ENCODE assay signal across 8 cellular contexts in the genomic region with DNA sequence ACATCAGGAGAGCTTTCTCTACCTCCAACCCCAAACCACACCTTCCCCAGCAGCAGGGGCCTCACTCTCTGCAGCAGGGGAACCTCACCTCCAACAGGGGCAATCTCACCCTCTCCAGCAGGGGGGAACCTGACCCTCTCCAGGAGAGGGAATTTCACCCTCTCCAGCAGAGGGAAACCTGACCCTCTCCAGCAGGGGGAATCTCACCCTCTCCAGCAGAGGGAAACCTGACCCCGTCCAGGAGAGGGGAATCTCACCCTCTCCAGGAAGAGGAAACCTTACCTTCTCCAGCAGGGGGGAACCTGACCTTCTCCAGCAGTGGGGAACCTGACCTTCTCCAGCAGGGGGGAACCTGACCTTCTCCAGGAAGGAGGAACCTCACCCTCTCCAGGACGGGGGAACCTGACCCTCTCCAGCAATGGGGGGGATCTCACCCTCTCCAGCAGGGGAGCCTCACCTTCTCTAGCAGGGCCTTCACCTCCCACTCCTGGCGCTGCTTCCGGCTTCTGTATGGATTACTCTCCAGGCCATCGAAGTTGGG. TPM values are rescaled to one million over a fixed set of nuclear protein-coding genes. Genes with fewer than 3 reads are reported as not detected.
DNase-seq lines count a peak whose midpoint lies in the region; ATAC-seq and TF ChIP-seq lines count a peak whose summit lies in the region.

No MANE protein-coding gene starts in this region.

- H3K9me3 ChIP-seq in MG63: no peaks in the 10 kb centered on the region
- H3K9me3 ChIP-seq in thyroid gland: no peaks in the 10 kb centered on the region

- 64 to 75% methylated on average over 4 to 5 of the region's 5 CpGs for WGBS in thyroid gland, 2 donors

- peaks cover 95% of the 10 kb centered on the region for H3K36me3 ChIP-seq in MG63
- peaks cover 14 to 31% of the 10 kb centered on the region in 2 donors for H3K36me3 ChIP-seq in thyroid gland

- H3K4me1 ChIP-seq in thyroid gland: peaks cover 17 to 22% of the 10 kb centered on the region in 2 donors

- intact Hi-C loops in thyroid gland (cut with DNase I): no loop called here
- intact Hi-C loops in Right ventricle myocardium superior (cut with DNase I): no loop called here

- no peak for ATAC-seq in Right ventricle myocardium superior (ENCODE audit: poor library complexity)

- TF ChIP-seq CTCF in VCaP (conservative IDR thresholded peaks at IDR 0.05) (peak; percentile 90), thyroid gland (IDR thresholded peaks at IDR 0.05) (peak in 1 of 6 experiments; percentile 19)

- H3K27ac ChIP-seq in VCaP (peak overlapping the region; percentile 100), thyroid gland (no peak overlapping the region)

- DNase-seq in NCI-H2227 (lab: John Stamatoyannopoulos, UW; ENCODE audit: unreplicated experiment) (peak; percentile 33), NCI-H2227 treated with DMSO at 0.1 percent for 48 hours (lab: John Stamatoyannopoulos, UW) (no peak), MG63 (peak; percentile 79), iPS-NIHi7 (ENCODE audit: extremely low spot score) (peak; percentile 75), thyroid gland (no peak), epidermal melanocyte (ENCODE audit: insufficient read length, low spot score) (no peak), Right ventricle myocardium superior (no peak)

- no peak for TF ChIP-seq POLR2A in thyroid gland (IDR thresholded peaks at IDR 0.05)

- no peaks in the 10 kb centered on the region for H3K27me3 ChIP-seq in MG63
- no peaks in the 10 kb centered on the region for H3K27me3 ChIP-seq in thyroid gland

- H3K4me3 ChIP-seq in MG63 (no peak overlapping the region), thyroid gland (replicated peaks in 1 of 3) (no peak overlapping the region)

RNA-seq across cellular contexts. Expression of gene B3GALT4, which starts 3.1 kb away (rescaled TPM):
- 0.49 and 2.0 TPM in 2 replicates for total RNA-seq in MG63 (2014; rRNA removed; shearing (Covaris generic); ENCODE audit: low replicate concordance)
- total RNA-seq in thyroid gland (10 to 100 TPM; 10.5 to 19.8 (median 16.4) TPM), Right ventricle myocardium superior (8.3 TPM)

RNA-seq across cellular contexts. Expression of gene RPS18, which starts 8.2 kb away (rescaled TPM):
- 11,886 and 16,367 TPM in 2 replicates for total RNA-seq in MG63 (2014; rRNA removed; shearing (Covaris generic); ENCODE audit: low replicate concordance)
- 1,000 to 10,000 TPM; 1,790 to 3,429 (median 2,432) TPM for total RNA-seq in thyroid gland
- total RNA-seq in Right ventricle myocardium superior: 863 TPM

RNA-seq across cellular contexts. Expression of gene VPS52, which starts 8.4 kb away (rescaled TPM):
- total RNA-seq in MG63 (2014; rRNA removed; shearing (Covaris generic); ENCODE audit: low replicate concordance): 38.1 and 47.4 TPM in 2 replicates
- total RNA-seq in thyroid gland (10 to 100 TPM; 45.5 to 64.8 (median 54.8) TPM), Right ventricle myocardium superior (30.4 TPM)

RNA-seq across cellular contexts. Expression of gene WDR46, which starts 9.0 kb away (rescaled TPM):
- total RNA-seq in MG63 (2014; rRNA removed; shearing (Covaris generic); ENCODE audit: low replicate concordance): 246 and 303 TPM in 2 replicates
- 10 to 100 TPM; 25.8 to 63.9 (median 45.2) TPM for total RNA-seq in thyroid gland
- 12.8 TPM for total RNA-seq in Right ventricle myocardium superior

RNA-seq across cellular contexts. Expression of gene PFDN6, which starts 9.4 kb away (rescaled TPM):
- total RNA-seq in MG63 (2014; rRNA removed; shearing (Covaris generic); ENCODE audit: low replicate concordance): 488 and 596 TPM in 2 replicates
- 10 to 100 TPM; 29.1 to 51.9 (median 35.6) TPM for total RNA-seq in thyroid gland
- total RNA-seq in Right ventricle myocardium superior: 44.4 TPM

Comparison
In these comparisons a context has a peak if more than half of its experiments do, and no peak if none do; other contexts are left out.
1. DNase-seq: peak in NCI-H2227 (single experiment), MG63 (single experiment) and iPS-NIHi7 (single experiment); none in NCI-H2227 treated with DMSO at 0.1 percent for 48 hours (single experiment), thyroid gland (0 of 2), epidermal melanocyte (single experiment) and Right ventricle myocardium superior (single experiment).